ENCODE assay signal across 15 cellular contexts in the genomic region with DNA sequence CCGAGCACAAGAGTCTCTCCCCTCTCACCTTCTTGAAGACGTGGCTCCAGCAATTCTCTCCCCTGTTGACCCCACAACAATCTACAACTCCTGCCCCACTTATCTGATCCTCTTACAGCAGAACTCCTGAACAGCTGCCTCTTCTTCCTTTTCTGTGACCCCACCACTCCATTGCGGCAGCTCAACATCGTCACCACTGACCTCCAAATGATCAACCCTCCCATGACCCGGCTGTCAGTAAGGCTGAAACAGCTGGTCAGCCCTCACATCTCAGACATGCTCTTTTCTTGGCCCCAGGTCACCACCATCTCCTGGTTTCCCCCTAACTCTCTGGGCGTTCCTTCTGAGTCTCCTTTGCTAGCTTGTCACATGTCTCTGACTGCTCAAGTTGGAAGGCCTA. TPM values are rescaled to one million over a fixed set of nuclear protein-coding genes. Genes with fewer than 3 reads are reported as not detected.
DNase-seq lines count a peak whose midpoint lies in the region; ATAC-seq and TF ChIP-seq lines count a peak whose summit lies in the region.
"Had no signal": no experiment of that assay in that cellular context is flagged by ENCODE, and none has a peak within 500 bp of the region (broad histone marks: within the 10 kb centered on the region; RNA-seq: fewer than 3 reads in every experiment).

No MANE protein-coding gene starts in this region.

- no peaks in the 10 kb centered on the region for H3K27me3 Mint-ChIP-seq in activated CD8-positive, alpha-beta memory T cell treated with anti-CD3 and anti-CD28 coated beads, Interleukin-2, amount 10 ng/mL, durations not matched to agents 7 days and 5 days
- H3K27me3 Mint-ChIP-seq in activated T-helper 1 cell treated with anti-CD3 and anti-CD28 coated beads, Interleukin-12 subunit alpha, Interleukin-12 subunit beta, Interleukin-2, Interleukin-4 antibody, amounts not matched to agents 30 ng/mL and 10 ng/mL and 1 ng/mL, durations not matched to agents 14 hours and 24 hours and 36 hours (ENCODE audit: insufficient read depth) = no peaks in the 10 kb centered on the region
- H3K27me3 Mint-ChIP-seq in neural crest cell (ENCODE audit: low read depth) = no peaks in the 10 kb centered on the region

- no peak overlapping the region for H3K27ac ChIP-seq in HL-60 (replicated peaks)
- H3K27ac ChIP-seq: left lung had no signal

- peaks cover 34% of the 10 kb centered on the region for H3K4me1 Mint-ChIP-seq in activated CD8-positive, alpha-beta memory T cell treated with anti-CD3 and anti-CD28 coated beads, Interleukin-2, amount 10 ng/mL, durations not matched to agents 7 days and 5 days
- H3K4me1 Mint-ChIP-seq in activated T-helper 1 cell treated with anti-CD3 and anti-CD28 coated beads, Interleukin-12 subunit alpha, Interleukin-12 subunit beta, Interleukin-2, Interleukin-4 antibody, amounts not matched to agents 30 ng/mL and 10 ng/mL and 1 ng/mL, durations not matched to agents 14 hours and 24 hours and 36 hours (ENCODE audit: low read depth) = peaks cover 28% of the 10 kb centered on the region
- peaks cover 38% of the 10 kb centered on the region for H3K4me1 Mint-ChIP-seq in neural crest cell

- peak overlapping the region; percentile 69; the same call in 1 of the 2 replicates for H3K4me3 ChIP-seq in HL-60 (replicated peaks; ENCODE audit: insufficient read depth, low read length)
- H3K4me3 ChIP-seq: left lung had no signal

- H3K27ac Mint-ChIP-seq in activated CD8-positive, alpha-beta memory T cell treated with anti-CD3 and anti-CD28 coated beads, Interleukin-2, amount 10 ng/mL, durations not matched to agents 7 days and 5 days = no peak overlapping the region
- peak overlapping the region; percentile 3 for H3K27ac Mint-ChIP-seq in activated T-helper 1 cell treated with anti-CD3 and anti-CD28 coated beads, Interleukin-12 subunit alpha, Interleukin-12 subunit beta, Interleukin-2, Interleukin-4 antibody, amounts not matched to agents 30 ng/mL and 10 ng/mL and 1 ng/mL, durations not matched to agents 14 hours and 24 hours and 36 hours
- H3K27ac Mint-ChIP-seq in neural crest cell (ENCODE audit: unreplicated experiment) = peak overlapping the region; percentile 70

- no peak for TF ChIP-seq CTCF in HL-60 (IDR thresholded peaks at IDR 0.05; ENCODE audit: insufficient read depth, low read length)
- TF ChIP-seq CTCF in neural crest cell (conservative IDR thresholded peaks at IDR 0.05) = no peak

- H3K36me3 Mint-ChIP-seq in activated CD8-positive, alpha-beta memory T cell treated with anti-CD3 and anti-CD28 coated beads, Interleukin-2, amount 10 ng/mL, durations not matched to agents 7 days and 5 days = peaks cover 6% of the 10 kb centered on the region
- H3K36me3 Mint-ChIP-seq in activated T-helper 1 cell treated with anti-CD3 and anti-CD28 coated beads, Interleukin-12 subunit alpha, Interleukin-12 subunit beta, Interleukin-2, Interleukin-4 antibody, amounts not matched to agents 30 ng/mL and 10 ng/mL and 1 ng/mL, durations not matched to agents 14 hours and 24 hours and 36 hours (ENCODE audit: low read depth) = peaks cover 10% of the 10 kb centered on the region
- H3K36me3 Mint-ChIP-seq in neural crest cell (ENCODE audit: low read depth) = no peaks in the 10 kb centered on the region

- H3K9me3 Mint-ChIP-seq in activated CD8-positive, alpha-beta memory T cell treated with anti-CD3 and anti-CD28 coated beads, Interleukin-2, amount 10 ng/mL, durations not matched to agents 7 days and 5 days (ENCODE audit: low read depth) = no peaks in the 10 kb centered on the region
- H3K9me3 Mint-ChIP-seq in activated T-helper 1 cell treated with anti-CD3 and anti-CD28 coated beads, Interleukin-12 subunit alpha, Interleukin-12 subunit beta, Interleukin-2, Interleukin-4 antibody, amounts not matched to agents 30 ng/mL and 10 ng/mL and 1 ng/mL, durations not matched to agents 14 hours and 24 hours and 36 hours = no peaks in the 10 kb centered on the region
- no peaks in the 10 kb centered on the region for H3K9me3 Mint-ChIP-seq in neural crest cell

- peak overlapping the region; percentile 6 for H3K4me3 Mint-ChIP-seq in activated CD8-positive, alpha-beta memory T cell treated with anti-CD3 and anti-CD28 coated beads, Interleukin-2, amount 10 ng/mL, durations not matched to agents 7 days and 5 days
- peak overlapping the region; percentile 25 for H3K4me3 Mint-ChIP-seq in activated T-helper 1 cell treated with anti-CD3 and anti-CD28 coated beads, Interleukin-12 subunit alpha, Interleukin-12 subunit beta, Interleukin-2, Interleukin-4 antibody, amounts not matched to agents 30 ng/mL and 10 ng/mL and 1 ng/mL, durations not matched to agents 14 hours and 24 hours and 36 hours
- H3K4me3 Mint-ChIP-seq in neural crest cell = peak overlapping the region; percentile 77

- no peak for ATAC-seq in activated CD8-positive, alpha-beta memory T cell treated with anti-CD3 and anti-CD28 coated beads, Interleukin-2, amount 10 ng/mL, durations not matched to agents 7 days and 5 days
- ATAC-seq in GM18868 (IDR thresholded peaks at IDR 0.05; ENCODE audit: unreplicated experiment) = no peak
- ATAC-seq: left lung had no signal

- intact Hi-C loops in activated T-helper 1 cell treated with anti-CD3 and anti-CD28 coated beads, Interleukin-12 subunit alpha, Interleukin-12 subunit beta, Interleukin-2, Interleukin-4 antibody, amounts not matched to agents 30 ng/mL and 10 ng/mL and 1 ng/mL, durations not matched to agents 14 hours and 24 hours and 36 hours (cut with micrococcal nuclease) = loop anchor here (5.0 kb wide), 3 partner anchors 88 to 202 kb away; no protein-coding TSS in a partner anchor

- no peaks in the 10 kb centered on the region for H3K27me3 ChIP-seq in HL-60 (ENCODE audit: insufficient read depth, poor library complexity, severe bottlenecking)
- H3K27me3 ChIP-seq: left lung had no signal

- no peak for DNase-seq in activated CD8-positive, alpha-beta memory T cell treated with anti-CD3 and anti-CD28 coated beads, Interleukin-2, amount 10 ng/mL, durations not matched to agents 7 days and 5 days
- no peak for DNase-seq in activated CD8-positive, alpha-beta memory T cell treated with anti-CD3 and anti-CD28 coated beads, Interleukin-2, amount 50 U/mL, for 4 hours
- no peak for DNase-seq in HL-60 (ENCODE audit: low read depth in 1 of 2, low spot score in 1 of 2)
- DNase-seq in activated T-helper 1 cell treated with anti-CD3 and anti-CD28 coated beads, Interleukin-12 subunit alpha, Interleukin-12 subunit beta, Interleukin-2, Interleukin-4 antibody, amounts not matched to agents 30 ng/mL and 10 ng/mL and 1 ng/mL, durations not matched to agents 14 hours and 24 hours and 36 hours (ENCODE audit: low spot score) = no peak
- no peak for DNase-seq in neural crest cell (ENCODE audit: low read depth, low spot score)
- DNase-seq in AG20443 (ENCODE audit: low spot score) = no peak
- DNase-seq in GM19238 (ENCODE audit: insufficient read length, low spot score) = no peak
- DNase-seq: HCEC 1CT; left lung; NCI-H187; NCI-H526 treated with DMSO at 0.1 percent for 48 hours; nucleus accumbens; Right ventricle myocardium superior; stimulated activated CD4-positive, alpha-beta T cell treated with anti-CD3 and anti-CD28 coated beads, Interleukin-12 subunit alpha, Interleukin-12 subunit beta, amount 100 ng/mL, for 4 hours had no signal

- CTCF ChIA-PET in activated CD8-positive, alpha-beta memory T cell treated with anti-CD3 and anti-CD28 coated beads, Interleukin-2, amount 10 ng/mL, durations not matched to agents 7 days and 5 days (lab: Charles Lee) = no interaction called here

RNA-seq across cellular contexts. Expression of a gene that starts 1.8 kb away (rescaled TPM):
- total RNA-seq in activated CD8-positive, alpha-beta memory T cell treated with anti-CD3 and anti-CD28 coated beads, Interleukin-2, amount 10 ng/mL, durations not matched to agents 7 days and 5 days = 10 to 100 TPM; 24.4 to 36.0 TPM
- 59.3 and 66.6 TPM in 2 replicates for total RNA-seq in activated T-helper 1 cell treated with anti-CD3 and anti-CD28 coated beads, Interleukin-12 subunit alpha, Interleukin-12 subunit beta, Interleukin-2, Interleukin-4 antibody, amounts not matched to agents 30 ng/mL and 10 ng/mL and 1 ng/mL, durations not matched to agents 14 hours and 24 hours and 36 hours
- 16.8 and 20.3 TPM in 2 replicates for total RNA-seq in neural crest cell

RNA-seq across cellular contexts. Expression of a gene that starts 2.3 kb away (rescaled TPM):
- 10 to 100 TPM; 18.7 to 20.1 TPM for total RNA-seq in activated CD8-positive, alpha-beta memory T cell treated with anti-CD3 and anti-CD28 coated beads, Interleukin-2, amount 10 ng/mL, durations not matched to agents 7 days and 5 days
- 14.6 and 22.7 TPM in 2 replicates for total RNA-seq in activated T-helper 1 cell treated with anti-CD3 and anti-CD28 coated beads, Interleukin-12 subunit alpha, Interleukin-12 subunit beta, Interleukin-2, Interleukin-4 antibody, amounts not matched to agents 30 ng/mL and 10 ng/mL and 1 ng/mL, durations not matched to agents 14 hours and 24 hours and 36 hours
- total RNA-seq in neural crest cell = 6.8 and 10.3 TPM in 2 replicates

RNA-seq across cellular contexts. Expression of a gene that starts 19.0 kb away (rescaled TPM):
- 1 to 10 TPM; 4.8 to 6.0 TPM for total RNA-seq in activated CD8-positive, alpha-beta memory T cell treated with anti-CD3 and anti-CD28 coated beads, Interleukin-2, amount 10 ng/mL, durations not matched to agents 7 days and 5 days
- 2.8 and 2.9 TPM in 2 replicates for total RNA-seq in activated T-helper 1 cell treated with anti-CD3 and anti-CD28 coated beads, Interleukin-12 subunit alpha, Interleukin-12 subunit beta, Interleukin-2, Interleukin-4 antibody, amounts not matched to agents 30 ng/mL and 10 ng/mL and 1 ng/mL, durations not matched to agents 14 hours and 24 hours and 36 hours
- total RNA-seq in neural crest cell = 6.6 and 7.8 TPM in 2 replicates

RNA-seq across cellular contexts. Expression of a gene that starts 31.4 kb away (rescaled TPM):
- total RNA-seq in activated CD8-positive, alpha-beta memory T cell treated with anti-CD3 and anti-CD28 coated beads, Interleukin-2, amount 10 ng/mL, durations not matched to agents 7 days and 5 days = 1 to 10 TPM; 8.2 to 9.3 TPM
- 4.4 and 4.5 TPM in 2 replicates for total RNA-seq in activated T-helper 1 cell treated with anti-CD3 and anti-CD28 coated beads, Interleukin-12 subunit alpha, Interleukin-12 subunit beta, Interleukin-2, Interleukin-4 antibody, amounts not matched to agents 30 ng/mL and 10 ng/mL and 1 ng/mL, durations not matched to agents 14 hours and 24 hours and 36 hours
- 11.7 and 13.8 TPM in 2 replicates for total RNA-seq in neural crest cell

RNA-seq across cellular contexts. Expression of a gene that starts 31.8 kb away (rescaled TPM):
- 1 to 10 TPM; 3.2 TPM for total RNA-seq in activated CD8-positive, alpha-beta memory T cell treated with anti-CD3 and anti-CD28 coated beads, Interleukin-2, amount 10 ng/mL, durations not matched to agents 7 days and 5 days
- 0.44 and 0.99 TPM in 2 replicates for total RNA-seq in activated T-helper 1 cell treated with anti-CD3 and anti-CD28 coated beads, Interleukin-12 subunit alpha, Interleukin-12 subunit beta, Interleukin-2, Interleukin-4 antibody, amounts not matched to agents 30 ng/mL and 10 ng/mL and 1 ng/mL, durations not matched to agents 14 hours and 24 hours and 36 hours
- total RNA-seq in neural crest cell = 0.86 TPM in 2 replicates

Comparison
In these comparisons a context has a peak if more than half of its experiments do, and no peak if none do; other contexts are left out.
1. H3K4me3 Mint-ChIP-seq: peak in every context shown above with its lines; median percentile 77 in neural crest cell; 25 in activated T-helper 1 cell treated with anti-CD3 and anti-CD28 coated beads, Interleukin-12 subunit alpha, Interleukin-12 subunit beta, Interleukin-2, Interleukin-4 antibody, amounts not matched to agents 30 ng/mL and 10 ng/mL and 1 ng/mL, durations not matched to agents 14 hours and 24 hours and 36 hours; 6 in activated CD8-positive, alpha-beta memory T cell treated with anti-CD3 and anti-CD28 coated beads, Interleukin-2, amount 10 ng/mL, durations not matched to agents 7 days and 5 days.